1 cellular context compared by ENCODE assay signal in genomic region chr16:58685084-58685449, GRCh38.
TF ChIP-seq lines count a peak whose summit lies in the region.

No MANE protein-coding gene starts in this region.

TF ChIP-seq in endothelial cell of umbilical vein, 7 proteins besides CTCF, POLR2A, EP300 and RAD21:
- no peak for TF ChIP-seq GATA2 (IDR thresholded peaks at IDR 0.05; ENCODE audit: insufficient read depth, insufficient read length, low read depth, low read length)
- TF ChIP-seq MAX (IDR thresholded peaks at IDR 0.05; ENCODE audit: insufficient read depth, insufficient read length), result no peak
- TF ChIP-seq JUN (IDR thresholded peaks at IDR 0.05; ENCODE audit: borderline replicate concordance, insufficient read depth, insufficient read length, low read depth), result no peak
- TF ChIP-seq POLR2AphosphoS5 (IDR thresholded peaks at IDR 0.05; ENCODE audit: insufficient read depth, low read depth, low read length), result no peak
- no peak for TF ChIP-seq EZH2 (IDR thresholded peaks at IDR 0.05; ENCODE audit: borderline replicate concordance, low read depth, low read length, severe bottlenecking)
- TF ChIP-seq FOS (IDR thresholded peaks at IDR 0.05; ENCODE audit: borderline replicate concordance, insufficient read depth, low read length), result no peak
- TF ChIP-seq MYC (IDR thresholded peaks at IDR 0.05; ENCODE audit: low read depth, low read length), result no peak
